In the genomic region with DNA sequence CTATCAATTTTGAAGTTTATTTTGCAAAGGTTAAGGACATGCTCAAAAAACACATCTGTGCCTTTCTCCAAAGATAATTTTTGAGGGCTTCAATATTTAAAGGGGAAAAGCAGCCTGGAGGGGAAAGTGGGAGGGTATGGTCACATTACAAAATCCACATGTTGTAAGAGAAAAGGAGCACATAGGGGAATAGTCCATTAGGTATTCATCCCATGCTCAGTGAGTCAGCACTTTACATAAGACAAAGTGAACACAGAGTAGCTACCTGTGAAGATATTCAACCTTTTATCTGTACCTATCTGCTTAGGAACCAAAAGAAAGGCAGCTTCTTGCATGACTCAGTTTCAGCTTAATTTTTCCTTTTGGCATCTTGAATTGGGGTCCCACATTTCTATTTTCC, we compare ENCODE assay signal across 1 cellular context.
TF ChIP-seq lines count a peak whose summit lies in the region.

No MANE protein-coding gene starts in this region.

TF ChIP-seq in HepG2, 621 proteins besides CTCF, POLR2A, EP300 and RAD21 (continued from another document):
- TF ChIP-seq ZNF639 (CRISPR knock-in tag; conservative IDR thresholded peaks at IDR 0.05) = no peak
